1 cellular context compared by ENCODE assay signal in genomic region chr5:176535101-176535654, GRCh38.
TF ChIP-seq lines count a peak whose summit lies in the region.

No MANE protein-coding gene starts in this region.

TF ChIP-seq in A549, 52 proteins besides CTCF, POLR2A, EP300 and RAD21 (continued from another document):
- TF ChIP-seq USF2 (IDR thresholded peaks at IDR 0.05) (no peak), BHLHE40 (IDR thresholded peaks at IDR 0.05; ENCODE audit: low read depth, low read length) (no peak), RFX5 (IDR thresholded peaks at IDR 0.05) (no peak), SREBF2 (IDR thresholded peaks at IDR 0.05) (no peak), RNF2 (IDR thresholded peaks at IDR 0.05; ENCODE audit: borderline replicate concordance, low read depth) (no peak), HOXB13 (CRISPR knock-in tag; IDR thresholded peaks at IDR 0.05; ENCODE audit: low read depth) (no peak), RCOR1 (IDR thresholded peaks at IDR 0.05; ENCODE audit: low read depth, low read length) (no peak)
